ENCODE assay signal across 8 cellular contexts in genomic region chr6:26156850-26157149, GRCh38.
DNase-seq lines count a peak whose midpoint lies in the region; ATAC-seq, FAIRE-seq and TF ChIP-seq lines count a peak whose summit lies in the region.

No MANE protein-coding gene starts in this region.

- H3K27ac ChIP-seq in CD4-positive, alpha-beta T cell (ENCODE audit: low read depth, low read length), result peak overlapping the region; percentile 91
- peak overlapping the region; percentile 93 for H3K27ac ChIP-seq in mesodermal cell (ENCODE audit: low read depth, low read length, severe bottlenecking)

- H3K27me3 ChIP-seq in CD4-positive, alpha-beta T cell (ENCODE audit: control insufficient read depth, insufficient read depth, low read length), result no peaks in the 10 kb centered on the region

- no peaks in the 10 kb centered on the region for H3K4me1 ChIP-seq in mesodermal cell (ENCODE audit: control insufficient read depth, insufficient read depth, low read length, poor library complexity, severe bottlenecking)

- ATAC-seq in CD4-positive, alpha-beta T cell (ENCODE audit: poor library complexity), result no peak
- ATAC-seq in central memory CD8-positive, alpha-beta T cell (replicated peaks; ENCODE audit: extremely low read depth, poor library complexity, severe bottlenecking), result no peak
- ATAC-seq in HG02610 (IDR thresholded peaks at IDR 0.05; ENCODE audit: unreplicated experiment) (no peak), GM18502 (IDR thresholded peaks at IDR 0.05; ENCODE audit: poor library complexity, unreplicated experiment) (no peak)

- H3K36me3 ChIP-seq in mesodermal cell (ENCODE audit: control insufficient read depth, insufficient read depth, low read length), result no peaks in the 10 kb centered on the region

- FAIRE-seq in frontal cortex (lab: Jason Lieb, UNC), result no peak

- no peak for TF ChIP-seq CTCF in CD4-positive, alpha-beta T cell (IDR thresholded peaks at IDR 0.05)

- peaks cover 12% of the 10 kb centered on the region for H3K27me3 Mint-ChIP-seq in CD4-positive, alpha-beta T cell
- no peaks in the 10 kb centered on the region for H3K27me3 Mint-ChIP-seq in IgD-negative memory B cell
- no peaks in the 10 kb centered on the region for H3K27me3 Mint-ChIP-seq in central memory CD8-positive, alpha-beta T cell

- DNase-seq in CD4-positive, alpha-beta T cell, result no peak
- DNase-seq in central memory CD8-positive, alpha-beta T cell (ENCODE audit: low spot score in 2 of 2), result no peak
- DNase-seq in frontal cortex (ENCODE audit: low spot score in 2 of 2) (no peak), DMS 273 treated with DMSO at 0.1 percent for 48 hours (lab: John Stamatoyannopoulos, UW) (no peak)

- CTCF ChIA-PET in CD4-positive, alpha-beta T cell (lab: Charles Lee), result interaction anchor here (1.0 to 5.0 kb wide), 7 partner anchors 19 to 115 kb away, joined by 3 to 35 read pairs (median 9); a partner anchor contains a TSS

- H3K36me3 Mint-ChIP-seq in CD4-positive, alpha-beta T cell (ENCODE audit: low read depth), result peaks cover 44% of the 10 kb centered on the region
- no peaks in the 10 kb centered on the region for H3K36me3 Mint-ChIP-seq in IgD-negative memory B cell
- peaks cover 38% of the 10 kb centered on the region for H3K36me3 Mint-ChIP-seq in central memory CD8-positive, alpha-beta T cell (ENCODE audit: insufficient read depth)

- WGBS in mesodermal cell (ENCODE audit: insufficient coverage in 2 of 2), 2 experiments, result 0% methylated on average over 10 of the region's 11 CpGs

- no peaks in the 10 kb centered on the region for H3K9me3 Mint-ChIP-seq in CD4-positive, alpha-beta T cell
- H3K9me3 Mint-ChIP-seq in IgD-negative memory B cell, result no peaks in the 10 kb centered on the region
- no peaks in the 10 kb centered on the region for H3K9me3 Mint-ChIP-seq in central memory CD8-positive, alpha-beta T cell

- POLR2A ChIA-PET in CD4-positive, alpha-beta T cell (lab: Charles Lee), result interaction anchor here (0.6 to 11.5 kb wide), 75 partner anchors 9 to 1737 kb away, joined by 3 to 3030 read pairs (median 11); partner anchors contain the start of genes HFE, HMGN4 and TRIM38

- peak overlapping the region; percentile 94 for H3K4me3 ChIP-seq in mesodermal cell (ENCODE audit: extremely low read depth, insufficient read depth, low read length, poor library complexity, severe bottlenecking)

- H3K9me3 ChIP-seq in CD4-positive, alpha-beta T cell (ENCODE audit: control insufficient read depth, low read length), result no peaks in the 10 kb centered on the region
- H3K9me3 ChIP-seq in mesodermal cell (ENCODE audit: control insufficient read depth, low read length), result no peaks in the 10 kb centered on the region

- H3K4me1 Mint-ChIP-seq in CD4-positive, alpha-beta T cell (ENCODE audit: low read depth), result peaks cover 40% of the 10 kb centered on the region
- H3K4me1 Mint-ChIP-seq in IgD-negative memory B cell, result peaks cover 11 to 26% (median 21%) of the 10 kb centered on the region in 3 donors
- H3K4me1 Mint-ChIP-seq in central memory CD8-positive, alpha-beta T cell, result peaks cover 46% of the 10 kb centered on the region

- H3K4me3 Mint-ChIP-seq in CD4-positive, alpha-beta T cell, result peak overlapping the region; percentile 99
- peak overlapping the region; percentile 95 to 100 (median 97) for H3K4me3 Mint-ChIP-seq in IgD-negative memory B cell
- H3K4me3 Mint-ChIP-seq in central memory CD8-positive, alpha-beta T cell, result peak overlapping the region; percentile 86

- intact Hi-C loops in CD4-positive, alpha-beta T cell (cut with DNase I, micrococcal nuclease), result loop anchor here (1.0 to 10.0 kb wide), 9 partner anchors 31 to 991 kb away; a partner anchor contains a TSS

- H3K27ac Mint-ChIP-seq in CD4-positive, alpha-beta T cell, result peak overlapping the region; percentile 97
- H3K27ac Mint-ChIP-seq in IgD-negative memory B cell, result peak overlapping the region; percentile 77 to 99 (median 89)
- H3K27ac Mint-ChIP-seq in central memory CD8-positive, alpha-beta T cell (ENCODE audit: low read depth), result peak overlapping the region; percentile 99
